In the genomic region with DNA sequence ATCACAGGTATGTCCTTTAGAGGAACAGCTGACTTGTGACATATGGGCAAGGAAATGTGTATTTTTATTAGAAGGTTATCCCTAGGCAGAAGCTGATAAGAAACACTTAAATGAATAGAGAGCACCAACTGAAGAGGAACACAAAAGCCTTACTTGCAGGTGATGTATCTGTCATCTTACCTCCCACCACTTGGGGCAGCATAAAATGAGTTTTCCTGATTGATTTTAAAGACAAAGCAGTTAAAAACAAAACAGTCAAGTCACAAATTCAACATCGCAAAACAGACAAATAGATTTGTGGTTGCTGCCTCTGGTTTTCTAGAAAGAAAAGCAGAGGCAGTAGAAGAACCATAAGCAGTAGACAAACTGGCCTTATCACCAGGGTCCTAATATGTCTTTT, we compare ENCODE assay signal across 16 cellular contexts.
DNase-seq lines count a peak whose midpoint lies in the region; ATAC-seq and TF ChIP-seq lines count a peak whose summit lies in the region.
"Had no signal": no experiment of that assay in that cellular context is flagged by ENCODE, and none has a peak within 500 bp of the region (broad histone marks: within the 10 kb centered on the region; RNA-seq: fewer than 3 reads in every experiment).

No MANE protein-coding gene starts in this region.

- no peak overlapping the region for H3K4me3 ChIP-seq in LNCaP clone FGC (ENCODE audit: low read depth, low read length)
- no peak overlapping the region for H3K4me3 ChIP-seq in brain microvascular endothelial cell (ENCODE audit: low read depth, low read length)
- no peak overlapping the region for H3K4me3 ChIP-seq in lower lobe of right lung
- H3K4me3 ChIP-seq: mucosa of descending colon, pancreas, SJSA1, stomach had no signal

- no peaks in the 10 kb centered on the region for H3K9me3 ChIP-seq in lower lobe of right lung
- H3K9me3 ChIP-seq: mucosa of descending colon, pancreas, SJSA1 had no signal

- ATAC-seq in lower lobe of right lung, result no peak
- ATAC-seq in esophagus mucosa, result no peak
- ATAC-seq: activated T-cell treated with anti-CD3 and anti-CD28 coated beads, Interleukin-2, amount 50 U/mL, for 4 hours; mucosa of descending colon; pancreas had no signal

- H3K27me3 ChIP-seq in brain microvascular endothelial cell (replicated peaks) (no peaks in the 10 kb centered on the region), lower lobe of right lung (ENCODE audit: low read depth) (no peaks in the 10 kb centered on the region)
- H3K27me3 ChIP-seq: pancreas, SJSA1, stomach had no signal

- H3K27ac ChIP-seq in brain microvascular endothelial cell, result no peak overlapping the region
- no peak overlapping the region for H3K27ac ChIP-seq in lower lobe of right lung
- H3K27ac ChIP-seq: pancreas, SJSA1, stomach had no signal

- intact Hi-C loops in lower lobe of right lung (cut with DNase I), result no loop called here

- H3K9me3 Mint-ChIP-seq in progenitor cell of endocrine pancreas (ENCODE audit: low read depth), result no peaks in the 10 kb centered on the region

- in situ Hi-C loops in brain microvascular endothelial cell (cut with HindIII; ENCODE audit: low pct_ligation_motif_present, low sequenced_read_pairs), result no loop called here

- H3K36me3 Mint-ChIP-seq in progenitor cell of endocrine pancreas (ENCODE audit: insufficient read depth), result no peaks in the 10 kb centered on the region
- H3K36me3 Mint-ChIP-seq: activated naive CD8-positive, alpha-beta T cell treated with anti-CD3 and anti-CD28 coated beads, Interleukin-2, amount 10 ng/mL, durations not matched to agents 7 days and 5 days had no signal

- no peak overlapping the region for H3K4me3 Mint-ChIP-seq in progenitor cell of endocrine pancreas (ENCODE audit: low read depth)
- H3K4me3 Mint-ChIP-seq: activated naive CD8-positive, alpha-beta T cell treated with anti-CD3 and anti-CD28 coated beads, Interleukin-2, amount 10 ng/mL, durations not matched to agents 7 days and 5 days; activated T-cell treated with anti-CD3 and anti-CD28 coated beads, Interleukin-2, amount 50 U/mL, for 4 hours had no signal

- 0 out of 2 replicates have a peak, but pooled peaks have one; percentile 4 for TF ChIP-seq CTCF in LNCaP clone FGC (IDR thresholded peaks at IDR 0.05; ENCODE audit: control insufficient read depth, extremely low read depth, insufficient read depth)
- peak; percentile 32 for TF ChIP-seq CTCF in brain microvascular endothelial cell (IDR thresholded peaks at IDR 0.05; ENCODE audit: low read depth, low read length, missing control alignments)
- TF ChIP-seq CTCF in progenitor cell of endocrine pancreas (IDR thresholded peaks at IDR 0.05; ENCODE audit: unreplicated experiment), result peak; percentile 44
- no peak for TF ChIP-seq CTCF in lower lobe of right lung (IDR thresholded peaks at IDR 0.05)

- no peaks in the 10 kb centered on the region for H3K36me3 ChIP-seq in brain microvascular endothelial cell (replicated peaks)
- H3K36me3 ChIP-seq in lower lobe of right lung, result no peaks in the 10 kb centered on the region
- H3K36me3 ChIP-seq: pancreas, stomach had no signal

- no peaks in the 10 kb centered on the region for H3K27me3 Mint-ChIP-seq in progenitor cell of endocrine pancreas
- H3K27me3 Mint-ChIP-seq: activated naive CD8-positive, alpha-beta T cell treated with anti-CD3 and anti-CD28 coated beads, Interleukin-2, amount 10 ng/mL, durations not matched to agents 7 days and 5 days had no signal

- no peaks in the 10 kb centered on the region for H3K4me1 ChIP-seq in lower lobe of right lung
- H3K4me1 ChIP-seq: pancreas, SJSA1, stomach had no signal

- DNase-seq in DMS 273 (lab: John Stamatoyannopoulos, UW; ENCODE audit: unreplicated experiment) (peak; percentile 5), DMS 273 treated with DMSO at 0.1 percent for 48 hours (lab: John Stamatoyannopoulos, UW) (no peak), LNCaP clone FGC (ENCODE audit: low read depth) (no peak), brain microvascular endothelial cell (no peak), progenitor cell of endocrine pancreas (ENCODE audit: low spot score, unreplicated experiment) (no peak), lower lobe of right lung (no peak), GDM1 (lab: John Stamatoyannopoulos, UW) (no peak)
- DNase-seq: 8988T; activated naive CD8-positive, alpha-beta T cell treated with anti-CD3 and anti-CD28 coated beads, Interleukin-2, amount 10 ng/mL, durations not matched to agents 7 days and 5 days; activated T-cell treated with anti-CD3 and anti-CD28 coated beads, Interleukin-2, amount 50 U/mL, for 4 hours; NCI-H1930; pancreas; stomach had no signal

- peaks cover 6% of the 10 kb centered on the region for H3K4me1 Mint-ChIP-seq in progenitor cell of endocrine pancreas (ENCODE audit: low read depth)
- H3K4me1 Mint-ChIP-seq: activated naive CD8-positive, alpha-beta T cell treated with anti-CD3 and anti-CD28 coated beads, Interleukin-2, amount 10 ng/mL, durations not matched to agents 7 days and 5 days had no signal

- H3K27ac Mint-ChIP-seq in progenitor cell of endocrine pancreas, result no peak overlapping the region
- H3K27ac Mint-ChIP-seq: activated naive CD8-positive, alpha-beta T cell treated with anti-CD3 and anti-CD28 coated beads, Interleukin-2, amount 10 ng/mL, durations not matched to agents 7 days and 5 days had no signal
